Comparison of ENCODE assay signal across 12 cellular contexts in the genomic region with DNA sequence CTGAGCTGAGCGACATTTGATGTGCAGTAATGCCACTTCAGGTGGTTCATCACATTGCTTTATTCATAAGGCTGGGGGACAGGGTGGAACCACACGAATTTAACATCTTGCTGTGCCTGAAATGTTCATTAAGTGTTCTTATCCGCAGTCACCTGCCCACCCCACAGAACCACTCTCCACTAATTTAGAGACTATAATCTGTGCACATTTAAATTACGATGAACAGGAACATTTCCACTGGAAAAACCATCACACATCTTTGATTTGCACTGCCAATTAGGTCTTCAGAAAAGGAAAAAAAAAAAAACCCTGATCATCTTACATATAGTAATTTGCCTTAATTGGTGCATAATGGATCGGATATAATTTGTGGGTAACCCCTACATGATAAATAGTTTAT. TPM values are rescaled to one million over a fixed set of nuclear protein-coding genes. Genes with fewer than 3 reads are reported as not detected.
DNase-seq lines count a peak whose midpoint lies in the region; ATAC-seq and TF ChIP-seq lines count a peak whose summit lies in the region.
"Had no signal": no experiment of that assay in that cellular context is flagged by ENCODE, and none has a peak within 500 bp of the region (broad histone marks: within the 10 kb centered on the region; RNA-seq: fewer than 3 reads in every experiment).

No MANE protein-coding gene starts in this region.

- H2AFZ ChIP-seq in GM23338, result no peak overlapping the region
- H2AFZ ChIP-seq in mesenchymal stem cell (ENCODE audit: low read depth, low read length), result no peak overlapping the region

- peak overlapping the region; percentile 73; the same call in 1 of the 2 replicates for H3K27ac ChIP-seq in BLaER1
- no peak overlapping the region for H3K27ac ChIP-seq in GM23338 (ENCODE audit: low read depth)
- H3K27ac ChIP-seq in mesenchymal stem cell (ENCODE audit: low read length, poor library complexity, severe bottlenecking), result no peak overlapping the region
- no peak overlapping the region for H3K27ac ChIP-seq in RWPE1

- H3K4me1 ChIP-seq in BLaER1 (peaks cover 85% of the 10 kb centered on the region), GM23338 (ENCODE audit: insufficient read depth) (peaks cover 61% of the 10 kb centered on the region), mesenchymal stem cell (ENCODE audit: control insufficient read depth, insufficient read depth, low read depth, low read length) (peaks cover 24% of the 10 kb centered on the region)

- peaks cover 67% of the 10 kb centered on the region for H3K79me2 ChIP-seq in GM23338 (replicated peaks; ENCODE audit: insufficient read depth)

- H3F3A ChIP-seq in GM23338 (replicated peaks; ENCODE audit: low read depth), result no peaks in the 10 kb centered on the region

- no peak overlapping the region for H2BK120ac ChIP-seq in mesenchymal stem cell (ENCODE audit: low read depth, low read length)

- peaks cover 20% of the 10 kb centered on the region; the same call in 2 of the 3 replicates for H3K36me3 Mint-ChIP-seq in GM23338 (ENCODE audit: low read depth)
- H3K36me3 Mint-ChIP-seq in WTC11, result peaks cover 8% of the 10 kb centered on the region

- H3K9ac ChIP-seq in BLaER1 (peak overlapping the region; percentile 99), mesenchymal stem cell (ENCODE audit: low read length) (no peak overlapping the region)

- DNase-seq in GM23338 (ENCODE audit: low spot score) (no peak), WTC11 (ENCODE audit: low spot score) (no peak), mesenchymal stem cell (no peak), RWPE1 (ENCODE audit: low spot score) (no peak), left lobe of liver (ENCODE audit: low spot score) (no peak), GM13976 (ENCODE audit: low spot score) (no peak), mucosa of gallbladder (ENCODE audit: low spot score) (no peak)
- DNase-seq: activated gamma-delta T cell, DMS 273 treated with DMSO at 0.1 percent for 48 hours, occipital lobe had no signal

- H3K27me3 ChIP-seq in BLaER1 (no peaks in the 10 kb centered on the region), GM23338 (ENCODE audit: insufficient read depth) (no peaks in the 10 kb centered on the region), mesenchymal stem cell (ENCODE audit: control insufficient read depth in 1 of 2, insufficient read depth in 1 of 2, low read length in 2 of 2) (no peaks in the 10 kb centered on the region)

- peak overlapping the region; percentile 92 for H3K4me2 ChIP-seq in BLaER1
- peak overlapping the region; percentile 82 for H3K4me2 ChIP-seq in GM23338
- H3K4me2 ChIP-seq in mesenchymal stem cell (ENCODE audit: low read length, poor library complexity, severe bottlenecking), result no peak overlapping the region

- H3K27me3 Mint-ChIP-seq in GM23338 (ENCODE audit: insufficient read depth, low read depth, poor library complexity), result peaks cover 4% of the 10 kb centered on the region
- H3K27me3 Mint-ChIP-seq in WTC11 (ENCODE audit: low read depth), result no peaks in the 10 kb centered on the region

- H3K9me3 Mint-ChIP-seq in GM23338 (no peaks in the 10 kb centered on the region), WTC11 (no peaks in the 10 kb centered on the region)

- WGBS in mesenchymal stem cell, result 74% methylated on average over 4 of the region's 5 CpGs

- no peak overlapping the region for H3K23ac ChIP-seq in mesenchymal stem cell (ENCODE audit: low read length in 2 of 2)

- H3K27ac Mint-ChIP-seq in GM23338 (no peak overlapping the region), WTC11 (peak overlapping the region; percentile 69)

- H4K20me1 ChIP-seq in BLaER1 (peaks cover 19% of the 10 kb centered on the region; the same call in 1 of the 2 replicates), GM23338 (replicated peaks; ENCODE audit: insufficient read depth) (peaks cover 47% of the 10 kb centered on the region)

- H3K4me1 Mint-ChIP-seq in GM23338 (peaks cover 58% of the 10 kb centered on the region), WTC11 (peaks cover 72% of the 10 kb centered on the region)

- H2BK12ac ChIP-seq in mesenchymal stem cell (ENCODE audit: low read length in 2 of 2), result no peak overlapping the region

- H3K4me3 ChIP-seq in BLaER1 (peak overlapping the region; percentile 89), GM23338 (peak overlapping the region; percentile 71; the same call in 1 of the 2 replicates), mesenchymal stem cell (ENCODE audit: insufficient read depth in 1 of 2, low read depth in 1 of 2, low read length in 2 of 2) (no peak overlapping the region)
- H3K4me3 ChIP-seq: HAP-1 had no signal

- H3K4me3 Mint-ChIP-seq in GM23338 (peak overlapping the region; percentile 88), WTC11 (peak overlapping the region; percentile 84)

- TF ChIP-seq CTCF in GM23338 (conservative IDR thresholded peaks at IDR 0.05; ENCODE audit: low read depth in 2 of 2) (no peak), WTC11 (IDR thresholded peaks at IDR 0.05) (no peak), RWPE1 (conservative IDR thresholded peaks at IDR 0.05; ENCODE audit: low read depth) (no peak), GM13976 (IDR thresholded peaks at IDR 0.05; ENCODE audit: borderline replicate concordance, control extremely low read depth, extremely low read depth, insufficient read depth, missing control alignments) (no peak)

- POLR2A ChIA-PET in WTC11 (lab: Charles Lee), result no interaction called here
- POLR2A ChIA-PET in RWPE1 (lab: Yijun Ruan, JAX; ENCODE audit: low non-redundant PET), result no interaction called here

- no peak overlapping the region for H2BK15ac ChIP-seq in mesenchymal stem cell (ENCODE audit: low read depth, poor library complexity, severe bottlenecking)

- H3K36me3 ChIP-seq in BLaER1 (peaks cover 24% of the 10 kb centered on the region), GM23338 (ENCODE audit: insufficient read depth) (no peaks in the 10 kb centered on the region; the same call in 1 of the 2 replicates), mesenchymal stem cell (ENCODE audit: control insufficient read depth in 1 of 2, insufficient read depth in 2 of 2, low read depth in 1 of 2, low read length in 2 of 2) (no peaks in the 10 kb centered on the region)

- H3K9me2 ChIP-seq in GM23338 (ENCODE audit: insufficient read depth), result no peaks in the 10 kb centered on the region

- H3K4ac ChIP-seq in mesenchymal stem cell (ENCODE audit: low read depth in 1 of 2, low read length in 2 of 2), result no peak overlapping the region

- no peak overlapping the region for H4K91ac ChIP-seq in mesenchymal stem cell (ENCODE audit: low read length)

- peak overlapping the region; percentile 1 for H2AK5ac ChIP-seq in mesenchymal stem cell (ENCODE audit: low read length, severe bottlenecking)

- no peak overlapping the region for H3K14ac ChIP-seq in mesenchymal stem cell (ENCODE audit: low read length in 2 of 2)

- ATAC-seq in GM23338 (no peak), WTC11 (no peak), left lobe of liver (no peak)

- CTCF ChIA-PET in WTC11 (lab: Charles Lee), result interaction anchor here (1.0 kb wide), 1 partner anchor 140 kb away, joined by 4 read pairs; no protein-coding TSS in a partner anchor
- CTCF ChIA-PET in RWPE1 (lab: Yijun Ruan, JAX), result no interaction called here

- in situ Hi-C loops in GM13976 (cut with MboI; ENCODE audit: low sequenced_read_pairs, unreplicated experiment), result no loop called here

- H2BK5ac ChIP-seq in mesenchymal stem cell (ENCODE audit: low read depth, low read length, poor library complexity, severe bottlenecking), result no peak overlapping the region

- H3K9me3 ChIP-seq in BLaER1, result peaks cover 6% of the 10 kb centered on the region
- H3K9me3 ChIP-seq in mesenchymal stem cell (ENCODE audit: control insufficient read depth, low read length), result no peaks in the 10 kb centered on the region
- H3K9me3 ChIP-seq: HAP-1 had no signal

- H3K79me1 ChIP-seq in mesenchymal stem cell (replicated peaks; ENCODE audit: low read length, poor library complexity, severe bottlenecking), result peaks cover 9% of the 10 kb centered on the region

- H3K18ac ChIP-seq in mesenchymal stem cell (ENCODE audit: low read depth in 1 of 2, low read length in 2 of 2), result no peak overlapping the region

- no peak overlapping the region for H4K8ac ChIP-seq in mesenchymal stem cell (ENCODE audit: low read length)

TF ChIP-seq in WTC11, 78 proteins besides CTCF, POLR2A, EP300 and RAD21:
- no peak for TF ChIP-seq ZMAT4 (CRISPR knock-in tag; IDR thresholded peaks at IDR 0.05)
- no peak for TF ChIP-seq ATF1 (CRISPR knock-in tag; IDR thresholded peaks at IDR 0.05)
- TF ChIP-seq, protein P1, sequence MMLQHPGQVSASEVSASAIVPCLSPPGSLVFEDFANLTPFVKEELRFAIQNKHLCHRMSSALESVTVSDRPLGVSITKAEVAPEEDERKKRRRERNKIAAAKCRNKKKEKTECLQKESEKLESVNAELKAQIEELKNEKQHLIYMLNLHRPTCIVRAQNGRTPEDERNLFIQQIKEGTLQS (CRISPR knock-in tag; conservative IDR thresholded peaks at IDR 0.05), result no peak
- no peak for TF ChIP-seq NR2C2 (CRISPR knock-in tag; IDR thresholded peaks at IDR 0.05)

RNA-seq across cellular contexts. Expression of gene CDCA7L, which starts 2.3 kb away (rescaled TPM):
- total RNA-seq in GM23338 (2014; rRNA removed; shearing (Covaris generic)), result 174 and 202 TPM in 2 replicates
- 187 and 194 TPM in 2 replicates for polyA plus RNA-seq in GM23338 (2016; fragmentation: Nextera tagmentation; extraction: Ambion mirVana)
- total RNA-seq in WTC11 (2021) (132 to 161 TPM (median 135 TPM) in 3 replicates), left lobe of liver (5.2 TPM), mucosa of gallbladder (15.4 TPM)
- polyA plus RNA-seq in mesenchymal stem cell (2013, experiment 1 of 2), result 25.6 TPM
- polyA plus RNA-seq in mesenchymal stem cell (2013, experiment 2 of 2), result 25.8 TPM

Comparison
In these comparisons a context has a peak if more than half of its experiments do, and no peak if none do; other contexts are left out.
1. H3K4me3 ChIP-seq: peak in BLaER1 (single experiment) and GM23338 (single experiment); none in mesenchymal stem cell (0 of 2).